ENCODE assay signal across 29 cellular contexts in genomic region chr9:78835928-78836450, GRCh38.
"Had no signal": no experiment of that assay in that cellular context is flagged by ENCODE, and none has a peak within 500 bp of the region (broad histone marks: within the 10 kb centered on the region; RNA-seq: fewer than 3 reads in every experiment).

No MANE protein-coding gene starts in this region.

- H3K9me3 ChIP-seq: esophagus squamous epithelium, gastrocnemius medialis, heart right ventricle, left lung, lower lobe of right lung, mucosa of descending colon had no signal

- H3K36me3 ChIP-seq: esophagus squamous epithelium, gastrocnemius medialis, heart right ventricle, left lung, lower lobe of right lung had no signal

- H3K27me3 Mint-ChIP-seq: dendritic cell treated with granulocyte-macrophage colony-stimulating factor and Interleukin-4, amounts not matched to agents 40 ng/mL and 50 ng/mL, for 4 days; effector memory CD8-positive, alpha-beta T cell; naive B cell had no signal

- H3K4me3 ChIP-seq: esophagus squamous epithelium, gastrocnemius medialis, heart right ventricle, left lung, lower lobe of right lung, mucosa of descending colon had no signal

- H3K27ac ChIP-seq: epithelial cell of prostate, esophagus squamous epithelium, gastrocnemius medialis, heart right ventricle, left lung, lower lobe of right lung had no signal

- DNase-seq: cortex of kidney; effector CD8-positive, alpha-beta T cell; effector memory CD8-positive, alpha-beta T cell; endodermal cell; erythroblast; esophagus squamous epithelium; foreskin fibroblast; foreskin melanocyte; gastrocnemius medialis; glutamatergic neuron; head of caudate nucleus; heart right ventricle; hippocampal formation; islet precursor cell; kidney; kidney glomerular epithelial cell; left cardiac atrium; left lung; left ventricle myocardium superior; lower lobe of right lung; mesenchymal stem cell; mucosa of descending colon; naive B cell; naive thymus-derived CD8-positive, alpha-beta T cell had no signal

- FAIRE-seq: endometrium, kidney had no signal

- H3K4me1 ChIP-seq: esophagus squamous epithelium, gastrocnemius medialis, heart right ventricle, left lung, lower lobe of right lung had no signal

- H3K27ac Mint-ChIP-seq: dendritic cell treated with granulocyte-macrophage colony-stimulating factor and Interleukin-4, amounts not matched to agents 40 ng/mL and 50 ng/mL, for 4 days; effector memory CD8-positive, alpha-beta T cell; endodermal cell; mesothelial cell of epicardium; naive B cell; naive thymus-derived CD8-positive, alpha-beta T cell had no signal

- H3K27me3 ChIP-seq: esophagus squamous epithelium, gastrocnemius medialis, heart right ventricle, left lung had no signal

- H3K4me1 Mint-ChIP-seq: endodermal cell; naive thymus-derived CD8-positive, alpha-beta T cell had no signal

- H3K9me3 Mint-ChIP-seq: dendritic cell treated with granulocyte-macrophage colony-stimulating factor and Interleukin-4, amounts not matched to agents 40 ng/mL and 50 ng/mL, for 4 days; effector memory CD8-positive, alpha-beta T cell; endodermal cell; mesothelial cell of epicardium; naive B cell; naive thymus-derived CD8-positive, alpha-beta T cell had no signal

- ATAC-seq: effector memory CD8-positive, alpha-beta T cell; esophagus mucosa; gastrocnemius medialis; heart right ventricle; left cardiac atrium; left lung; left ventricle myocardium superior; lower lobe of right lung; mucosa of descending colon; naive thymus-derived CD8-positive, alpha-beta T cell had no signal

- H3K36me3 Mint-ChIP-seq: mesothelial cell of epicardium; naive B cell; naive thymus-derived CD8-positive, alpha-beta T cell had no signal

- H3K4me3 Mint-ChIP-seq: dendritic cell treated with granulocyte-macrophage colony-stimulating factor and Interleukin-4, amounts not matched to agents 40 ng/mL and 50 ng/mL, for 4 days; effector memory CD8-positive, alpha-beta T cell; endodermal cell; mesothelial cell of epicardium; naive B cell; naive thymus-derived CD8-positive, alpha-beta T cell had no signal
